In the genomic region with DNA sequence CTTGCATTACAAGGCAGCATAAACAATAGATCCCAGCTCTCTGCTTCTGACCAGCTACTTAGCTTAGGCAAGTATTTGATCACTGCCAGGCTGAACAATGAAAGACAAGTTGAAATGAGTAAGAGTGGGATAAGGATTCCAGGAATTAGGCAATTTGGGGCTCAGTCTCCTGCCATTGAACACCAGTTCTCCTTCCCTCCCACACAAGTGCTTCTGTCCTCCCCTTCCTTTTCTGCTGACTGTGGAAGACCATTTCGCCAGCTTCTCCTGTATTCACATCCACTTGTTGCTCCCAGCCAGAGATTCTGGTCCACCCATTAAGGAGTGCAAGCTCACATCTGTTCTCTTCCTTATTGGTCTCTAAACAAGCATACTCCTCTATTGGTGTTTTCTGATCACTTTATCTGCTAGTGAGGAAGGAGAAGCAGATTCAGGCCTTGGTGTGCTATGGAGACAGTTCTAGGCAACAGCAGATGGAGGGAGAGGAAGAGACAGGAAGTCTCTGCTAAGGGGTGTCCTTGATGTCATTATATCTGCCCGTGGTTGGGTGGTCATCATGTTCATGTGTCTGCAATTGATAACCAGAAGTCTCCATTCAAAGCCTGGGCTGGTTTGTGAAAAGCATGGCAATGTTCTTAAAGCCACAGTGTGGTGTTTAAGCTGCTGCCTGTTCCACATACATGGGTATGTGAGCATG, we compare ENCODE assay signal across 18 cellular contexts.
A peak's percentile ranks its signal among the peaks of the same experiment; 100 is the strongest.
DNase-seq lines count a peak whose midpoint lies in the region; ATAC-seq, FAIRE-seq and TF ChIP-seq lines count a peak whose summit lies in the region.
"Had no signal": no experiment of that assay in that cellular context is flagged by ENCODE, and none has a peak within 500 bp of the region (broad histone marks: within the 10 kb centered on the region; RNA-seq: fewer than 3 reads in every experiment).

No MANE protein-coding gene starts in this region.

- peak; percentile 37 for FAIRE-seq in GM19239 (lab: Jason Lieb, UNC)
- FAIRE-seq: frontal cortex, G401.6, H54 had no signal

- intact Hi-C loops in CD4-positive, alpha-beta T cell (cut with DNase I, micrococcal nuclease), result no loop called here
- intact Hi-C loops in left colon (cut with DNase I, micrococcal nuclease), result no loop called here

- TF ChIP-seq CTCF in CD4-positive, alpha-beta T cell (IDR thresholded peaks at IDR 0.05), result no peak

- no peak for DNase-seq in CD4-positive, alpha-beta T cell
- DNase-seq in GM19239 (ENCODE audit: insufficient read length, low spot score) (no peak), left colon (no peak), NCI-H2227 treated with DMSO at 0.1 percent for 48 hours (lab: John Stamatoyannopoulos, UW) (no peak), DMS 273 (lab: John Stamatoyannopoulos, UW; ENCODE audit: unreplicated experiment) (no peak), pons (ENCODE audit: low spot score) (no peak), occipital lobe (lab: John Stamatoyannopoulos, UW) (no peak)
- no peak for DNase-seq in activated naive CD8-positive, alpha-beta T cell treated with anti-CD3 and anti-CD28 coated beads, Interleukin-2, amount 10 ng/mL, durations not matched to agents 7 days and 5 days
- DNase-seq: activated CD8-positive, alpha-beta memory T cell treated with anti-CD3 and anti-CD28 coated beads, Interleukin-2, amount 50 U/mL, for 48 hours; aorta; NCI-H2029 treated with DMSO at 0.1 percent for 48 hours; NK-92 treated with Interleukin-12 subunit alpha and Interleukin-12 subunit beta, amount 100 ng/mL, for 24 hours; right lobe of liver had no signal

- CTCF ChIA-PET in CD4-positive, alpha-beta T cell (lab: Charles Lee), result interaction anchor here (0.8 kb wide), 1 partner anchor 177 kb away, joined by 3 read pairs; no protein-coding TSS in a partner anchor

- POLR2A ChIA-PET in CD4-positive, alpha-beta T cell (lab: Charles Lee), result interaction anchor here (0.6 to 0.8 kb wide), 2 partner anchors 216 to 567 kb away, joined by 3 read pairs; no protein-coding TSS in a partner anchor
- POLR2A ChIA-PET in activated naive CD8-positive, alpha-beta T cell treated with anti-CD3 and anti-CD28 coated beads, Interleukin-2, amount 10 ng/mL, durations not matched to agents 7 days and 5 days (lab: Charles Lee), result no interaction called here

- ATAC-seq in CD4-positive, alpha-beta T cell (ENCODE audit: poor library complexity), result no peak
- peak; percentile 45 for ATAC-seq in activated naive CD8-positive, alpha-beta T cell treated with anti-CD3 and anti-CD28 coated beads, Interleukin-2, amount 10 ng/mL, durations not matched to agents 7 days and 5 days (ENCODE audit: low read depth)
- peak; percentile 30 for ATAC-seq in left colon
- ATAC-seq: right lobe of liver had no signal

- peak overlapping the region; percentile 8 for H3K4me3 Mint-ChIP-seq in CD4-positive, alpha-beta T cell
- no peak overlapping the region for H3K4me3 Mint-ChIP-seq in activated naive CD8-positive, alpha-beta T cell treated with anti-CD3 and anti-CD28 coated beads, Interleukin-2, amount 10 ng/mL, durations not matched to agents 7 days and 5 days

- H3K27ac Mint-ChIP-seq in CD4-positive, alpha-beta T cell, result peak overlapping the region; percentile 50
- H3K27ac Mint-ChIP-seq in activated naive CD8-positive, alpha-beta T cell treated with anti-CD3 and anti-CD28 coated beads, Interleukin-2, amount 10 ng/mL, durations not matched to agents 7 days and 5 days, result peak overlapping the region; percentile 42

- no peaks in the 10 kb centered on the region for H3K27me3 ChIP-seq in CD4-positive, alpha-beta T cell (ENCODE audit: control insufficient read depth, insufficient read depth, low read length)
- H3K27me3 ChIP-seq: BLaER1, right lobe of liver had no signal

- H3K4me1 Mint-ChIP-seq in CD4-positive, alpha-beta T cell (ENCODE audit: low read depth), result peaks cover 77% of the 10 kb centered on the region
- peaks cover 27% of the 10 kb centered on the region for H3K4me1 Mint-ChIP-seq in activated naive CD8-positive, alpha-beta T cell treated with anti-CD3 and anti-CD28 coated beads, Interleukin-2, amount 10 ng/mL, durations not matched to agents 7 days and 5 days

- H3K9me3 Mint-ChIP-seq in CD4-positive, alpha-beta T cell, result no peaks in the 10 kb centered on the region
- H3K9me3 Mint-ChIP-seq in activated naive CD8-positive, alpha-beta T cell treated with anti-CD3 and anti-CD28 coated beads, Interleukin-2, amount 10 ng/mL, durations not matched to agents 7 days and 5 days, result peaks cover 9% of the 10 kb centered on the region

- H3K36me3 Mint-ChIP-seq in CD4-positive, alpha-beta T cell (ENCODE audit: low read depth), result peaks cover 31% of the 10 kb centered on the region
- H3K36me3 Mint-ChIP-seq in activated naive CD8-positive, alpha-beta T cell treated with anti-CD3 and anti-CD28 coated beads, Interleukin-2, amount 10 ng/mL, durations not matched to agents 7 days and 5 days, result peaks cover 33% of the 10 kb centered on the region

- H3K27ac ChIP-seq in CD4-positive, alpha-beta T cell (ENCODE audit: low read depth, low read length), result no peak overlapping the region
- H3K27ac ChIP-seq: BLaER1, right lobe of liver, VCaP had no signal

- no peaks in the 10 kb centered on the region for H3K27me3 Mint-ChIP-seq in CD4-positive, alpha-beta T cell
- H3K27me3 Mint-ChIP-seq in activated naive CD8-positive, alpha-beta T cell treated with anti-CD3 and anti-CD28 coated beads, Interleukin-2, amount 10 ng/mL, durations not matched to agents 7 days and 5 days, result no peaks in the 10 kb centered on the region

- H3K9me3 ChIP-seq in CD4-positive, alpha-beta T cell (ENCODE audit: control insufficient read depth, low read length), result no peaks in the 10 kb centered on the region
- H3K9me3 ChIP-seq: right lobe of liver had no signal
